ENCODE assay signal across 13 cellular contexts in genomic region chr1:10730985-10731384, GRCh38.
DNase-seq lines count a peak whose midpoint lies in the region; ATAC-seq and TF ChIP-seq lines count a peak whose summit lies in the region.
"Had no signal": no experiment of that assay in that cellular context is flagged by ENCODE, and none has a peak within 500 bp of the region (broad histone marks: within the 10 kb centered on the region; RNA-seq: fewer than 3 reads in every experiment).

No MANE protein-coding gene starts in this region.

- peak; percentile 80 for DNase-seq in GM03348 (ENCODE audit: low spot score)
- DNase-seq in LoVo (ENCODE audit: low spot score): peak; percentile 63
- DNase-seq in dedifferentiated amniotic fluid mesenchymal stem cell (ENCODE audit: extremely low spot score): peak; percentile 54
- no peak for DNase-seq in mucosa of descending colon
- DNase-seq in NCI-H2081 (lab: John Stamatoyannopoulos, UW): no peak
- DNase-seq: activated naive CD8-positive, alpha-beta T cell treated with anti-CD3 and anti-CD28 coated beads, Interleukin-2, amount 10 ng/mL, durations not matched to agents 7 days and 5 days; GDM1; NCI-H1694; OCI-M1 had no signal

- peak; percentile 80 for ATAC-seq in mucosa of descending colon
- ATAC-seq in GM19023 (IDR thresholded peaks at IDR 0.05; ENCODE audit: unreplicated experiment): no peak
- no peak for ATAC-seq in GM21528 (IDR thresholded peaks at IDR 0.05; ENCODE audit: low FRiP score, unreplicated experiment)
- ATAC-seq: GM23338 had no signal

- H3K4me3 ChIP-seq in mucosa of descending colon: no peak overlapping the region
- H3K4me3 ChIP-seq: esophagus muscularis mucosa, GM23338 had no signal

- peaks cover 6% of the 10 kb centered on the region for H3K4me1 ChIP-seq in mucosa of descending colon (ENCODE audit: low read depth)

- no peaks in the 10 kb centered on the region for H3K36me3 ChIP-seq in mucosa of descending colon (ENCODE audit: low read depth)
- H3K36me3 ChIP-seq: esophagus muscularis mucosa had no signal

- intact Hi-C loops in mucosa of descending colon (cut with DNase I, micrococcal nuclease): no loop called here

- no peak for TF ChIP-seq CTCF in mucosa of descending colon (IDR thresholded peaks at IDR 0.05)

- H3K9me3 ChIP-seq in mucosa of descending colon: no peaks in the 10 kb centered on the region
- H3K9me3 ChIP-seq: esophagus muscularis mucosa had no signal

Comparison
In these comparisons a context has a peak if more than half of its experiments do, and no peak if none do; other contexts are left out.
1. DNase-seq: peak in GM03348 (single experiment), LoVo (single experiment) and dedifferentiated amniotic fluid mesenchymal stem cell (single experiment); none in mucosa of descending colon (0 of 3) and NCI-H2081 (0 of 2).